In the genomic region with DNA sequence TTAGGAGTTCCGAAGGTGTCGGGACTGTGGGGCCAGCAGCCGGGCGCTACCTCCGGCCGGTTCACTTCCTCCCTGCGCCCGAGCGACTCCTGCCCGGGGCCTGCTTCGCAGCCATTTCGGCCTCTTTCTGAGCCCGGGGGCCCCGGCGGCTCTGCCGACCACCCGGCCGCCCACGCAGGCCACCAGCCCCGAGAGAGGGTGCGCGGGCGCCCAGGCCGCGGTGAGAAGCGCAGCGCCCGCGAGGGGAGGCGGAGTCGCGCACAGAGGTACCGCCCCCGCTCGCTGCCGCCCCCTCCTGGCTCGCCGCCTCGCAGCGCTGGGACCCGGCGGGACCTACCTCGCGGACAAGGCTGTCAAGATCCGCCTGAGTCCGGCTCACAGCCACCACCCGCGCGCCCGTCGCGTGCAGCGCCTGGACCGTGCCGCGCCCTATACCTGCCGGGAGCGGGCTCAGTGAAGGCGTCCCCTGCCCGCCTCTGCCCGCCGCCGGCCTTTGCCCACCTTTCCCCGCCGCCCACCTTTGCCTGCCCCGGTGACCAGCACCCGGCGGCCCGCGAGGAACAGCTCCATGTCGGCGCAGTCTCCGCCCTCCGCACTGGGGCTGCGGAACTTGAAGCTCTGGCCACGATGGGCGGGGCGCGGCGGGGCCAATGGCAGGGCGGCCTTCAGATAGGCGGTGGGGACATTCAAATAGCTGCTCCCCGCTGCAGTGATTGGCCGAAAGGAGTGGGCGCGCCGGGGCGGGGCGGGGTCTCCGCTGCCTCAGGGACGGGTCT, we compare ENCODE assay signal across 8 cellular contexts. TPM values are rescaled to one million over a fixed set of nuclear protein-coding genes. Genes with fewer than 3 reads are reported as not detected.
DNase-seq lines count a peak whose midpoint lies in the region; ATAC-seq and TF ChIP-seq lines count a peak whose summit lies in the region.

A gene (minus strand): TSS at position 585 of the 776 bp plus-strand sequence. CDS start 15 bp downstream, at position 570.

- no peak for TF ChIP-seq EP300 in Ishikawa (IDR thresholded peaks at IDR 0.05; ENCODE audit: borderline replicate concordance)

- peak; percentile 28; the same call in 1 of the 2 replicates for TF ChIP-seq RAD21 in Ishikawa (IDR thresholded peaks at IDR 0.05; ENCODE audit: low read depth)

- TF ChIP-seq CTCF in mucosa of descending colon (IDR thresholded peaks at IDR 0.05): peak; percentile 94

- no peaks in the 10 kb centered on the region for H3K36me3 ChIP-seq in mucosa of descending colon (ENCODE audit: low read depth)

- peak within 1 kb of the TSS; percentile 35 for H3K4me3 ChIP-seq in mucosa of descending colon

- H3K9me3 ChIP-seq in mucosa of descending colon: no peaks in the 10 kb centered on the region

- DNase-seq in DMS153 (lab: John Stamatoyannopoulos, UW) (peak; percentile 92), OCI-M2 (lab: John Stamatoyannopoulos, UW; ENCODE audit: unreplicated experiment) (peak; percentile 72), activated T-cell treated with anti-CD3 and anti-CD28 coated beads for 4 hours (peak; percentile 79), epidermal melanocyte (ENCODE audit: insufficient read length, low spot score) (peak; percentile 98), mucosa of descending colon (peak; percentile 98 to 99 (median 98))
- peak; percentile 95 for DNase-seq in stimulated activated CD8-positive, alpha-beta memory T cell treated with anti-CD3 and anti-CD28 coated beads, Interleukin-4, amount 100 ng/mL, for 24 hours (ENCODE audit: low read depth)

- intact Hi-C loops in mucosa of descending colon (cut with DNase I, micrococcal nuclease): loop anchor here in 1 of 2 donors (10.0 kb wide), 1 partner anchor 118 kb away; no protein-coding TSS in a partner anchor

- peaks cover 10% of the 10 kb centered on the region for H3K4me1 ChIP-seq in mucosa of descending colon (ENCODE audit: low read depth)

- ATAC-seq in GM21529 (IDR thresholded peaks at IDR 0.05; ENCODE audit: unreplicated experiment): peak; percentile 90
- ATAC-seq in mucosa of descending colon: peak; percentile 97

TF ChIP-seq in Ishikawa, 13 proteins besides CTCF, POLR2A, EP300 and RAD21:
- TF ChIP-seq EGR1 (IDR thresholded peaks at IDR 0.05) (peak; percentile 90), CEBPB (IDR thresholded peaks at IDR 0.05) (no peak), TCF12 (IDR thresholded peaks at IDR 0.05; ENCODE audit: low read depth) (no peak), FOXM1 (IDR thresholded peaks at IDR 0.05; ENCODE audit: borderline replicate concordance, low read depth) (no peak), TEAD4 (IDR thresholded peaks at IDR 0.05) (no peak), YY1 (IDR thresholded peaks at IDR 0.05; ENCODE audit: low read depth) (peak; percentile 78), ZBTB7A (IDR thresholded peaks at IDR 0.05; ENCODE audit: low read depth) (peak; percentile 76; the same call in 1 of the 2 replicates), TAF1 (IDR thresholded peaks at IDR 0.05; ENCODE audit: low read depth) (no peak; the same call in none of the 2 replicates)
- TF ChIP-seq, protein P1, sequence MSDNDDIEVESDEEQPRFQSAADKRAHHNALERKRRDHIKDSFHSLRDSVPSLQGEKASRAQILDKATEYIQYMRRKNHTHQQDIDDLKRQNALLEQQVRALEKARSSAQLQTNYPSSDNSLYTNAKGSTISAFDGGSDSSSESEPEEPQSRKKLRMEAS (IDR thresholded peaks at IDR 0.05): peak; percentile 88
- TF ChIP-seq, protein P2, sequence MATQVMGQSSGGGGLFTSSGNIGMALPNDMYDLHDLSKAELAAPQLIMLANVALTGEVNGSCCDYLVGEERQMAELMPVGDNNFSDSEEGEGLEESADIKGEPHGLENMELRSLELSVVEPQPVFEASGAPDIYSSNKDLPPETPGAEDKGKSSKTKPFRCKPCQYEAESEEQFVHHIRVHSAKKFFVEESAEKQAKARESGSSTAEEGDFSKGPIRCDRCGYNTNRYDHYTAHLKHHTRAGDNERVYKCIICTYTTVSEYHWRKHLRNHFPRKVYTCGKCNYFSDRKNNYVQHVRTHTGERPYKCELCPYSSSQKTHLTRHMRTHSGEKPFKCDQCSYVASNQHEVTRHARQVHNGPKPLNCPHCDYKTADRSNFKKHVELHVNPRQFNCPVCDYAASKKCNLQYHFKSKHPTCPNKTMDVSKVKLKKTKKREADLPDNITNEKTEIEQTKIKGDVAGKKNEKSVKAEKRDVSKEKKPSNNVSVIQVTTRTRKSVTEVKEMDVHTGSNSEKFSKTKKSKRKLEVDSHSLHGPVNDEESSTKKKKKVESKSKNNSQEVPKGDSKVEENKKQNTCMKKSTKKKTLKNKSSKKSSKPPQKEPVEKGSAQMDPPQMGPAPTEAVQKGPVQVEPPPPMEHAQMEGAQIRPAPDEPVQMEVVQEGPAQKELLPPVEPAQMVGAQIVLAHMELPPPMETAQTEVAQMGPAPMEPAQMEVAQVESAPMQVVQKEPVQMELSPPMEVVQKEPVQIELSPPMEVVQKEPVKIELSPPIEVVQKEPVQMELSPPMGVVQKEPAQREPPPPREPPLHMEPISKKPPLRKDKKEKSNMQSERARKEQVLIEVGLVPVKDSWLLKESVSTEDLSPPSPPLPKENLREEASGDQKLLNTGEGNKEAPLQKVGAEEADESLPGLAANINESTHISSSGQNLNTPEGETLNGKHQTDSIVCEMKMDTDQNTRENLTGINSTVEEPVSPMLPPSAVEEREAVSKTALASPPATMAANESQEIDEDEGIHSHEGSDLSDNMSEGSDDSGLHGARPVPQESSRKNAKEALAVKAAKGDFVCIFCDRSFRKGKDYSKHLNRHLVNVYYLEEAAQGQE (IDR thresholded peaks at IDR 0.05; ENCODE audit: low read depth): 0 out of 2 replicates have a peak, but pooled peaks have one; percentile 23
- TF ChIP-seq, protein P3, sequence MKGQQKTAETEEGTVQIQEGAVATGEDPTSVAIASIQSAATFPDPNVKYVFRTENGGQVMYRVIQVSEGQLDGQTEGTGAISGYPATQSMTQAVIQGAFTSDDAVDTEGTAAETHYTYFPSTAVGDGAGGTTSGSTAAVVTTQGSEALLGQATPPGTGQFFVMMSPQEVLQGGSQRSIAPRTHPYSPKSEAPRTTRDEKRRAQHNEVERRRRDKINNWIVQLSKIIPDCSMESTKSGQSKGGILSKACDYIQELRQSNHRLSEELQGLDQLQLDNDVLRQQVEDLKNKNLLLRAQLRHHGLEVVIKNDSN (IDR thresholded peaks at IDR 0.05): no peak; the same call in 1 of the 2 replicates

RNA-seq across cellular contexts. Expression of the gene that starts here (rescaled TPM):
- total RNA-seq in mucosa of descending colon: 100 to 1,000 TPM in 2 of 3 donors, 10 to 100 TPM in 1; 84.9 to 151 (median 124) TPM

Comparison
In these comparisons a context has a peak if more than half of its experiments do, and no peak if none do; other contexts are left out.
1. Peak in every context shown above with its lines: DNase-seq, ATAC-seq and H3K4me3 ChIP-seq.